19 cellular contexts compared by ENCODE assay signal in genomic region chr22:40472579-40472978, GRCh38.
"Had no signal": no experiment of that assay in that cellular context is flagged by ENCODE, and none has a peak within 500 bp of the region (broad histone marks: within the 10 kb centered on the region; RNA-seq: fewer than 3 reads in every experiment).

No MANE protein-coding gene starts in this region.

- H3K36me3 Mint-ChIP-seq: natural killer cell treated with Interleukin-12 subunit alpha and Interleukin-12 subunit beta and Interleukin-15 and Interleukin-18, amount 100 ng/mL, for 72 hours; type B pancreatic cell had no signal

- H3K9me3 ChIP-seq: psoas muscle, sigmoid colon, suprapubic skin, thyroid gland had no signal

- H3K4me2 ChIP-seq: hepatocyte had no signal

- H3K36me3 ChIP-seq: sigmoid colon, suprapubic skin, thyroid gland had no signal

- H3K27ac Mint-ChIP-seq: endodermal cell; natural killer cell treated with Interleukin-12 subunit alpha and Interleukin-12 subunit beta and Interleukin-15 and Interleukin-18, amount 100 ng/mL, for 72 hours; type B pancreatic cell had no signal

- H3K27me3 ChIP-seq: hepatocyte, sigmoid colon, suprapubic skin, thyroid gland had no signal

- H3K9ac ChIP-seq: parathyroid adenoma had no signal

- H3K27me3 Mint-ChIP-seq: natural killer cell treated with Interleukin-12 subunit alpha and Interleukin-12 subunit beta and Interleukin-15 and Interleukin-18, amount 100 ng/mL, for 72 hours; type B pancreatic cell had no signal

- H3K9me3 Mint-ChIP-seq: endodermal cell; natural killer cell treated with Interleukin-12 subunit alpha and Interleukin-12 subunit beta and Interleukin-15 and Interleukin-18, amount 100 ng/mL, for 72 hours; type B pancreatic cell had no signal

- ATAC-seq: natural killer cell treated with Interleukin-12 subunit alpha and Interleukin-12 subunit beta and Interleukin-15 and Interleukin-18, amount 100 ng/mL, for 72 hours; psoas muscle; stimulated activated naive CD8-positive, alpha-beta T cell treated with anti-CD3 and anti-CD28 coated beads, Interleukin-15, Interleukin-2, amounts not matched to agents 100 U/mL and 50 U/mL, for 24 hours had no signal

- DNase-seq: effector CD4-positive, alpha-beta T cell; endodermal cell; erythroblast; foreskin melanocyte; head of caudate nucleus; occipital lobe; psoas muscle; retina; sigmoid colon; stimulated activated CD4-positive, alpha-beta T cell treated with anti-CD3 and anti-CD28 coated beads, Interleukin-12 subunit alpha, Interleukin-12 subunit beta, amount 100 ng/mL, for 4 hours; stimulated activated naive CD8-positive, alpha-beta T cell treated with anti-CD3 and anti-CD28 coated beads, Interleukin-15, Interleukin-2, amounts not matched to agents 100 U/mL and 50 U/mL, for 24 hours; thyroid gland had no signal

- H3K27ac ChIP-seq: coronary artery, hepatocyte, parathyroid adenoma, psoas muscle, sigmoid colon, skin epidermis, suprapubic skin, thyroid gland had no signal

- H2AFZ ChIP-seq: hepatocyte, parathyroid adenoma had no signal

- H3K4me3 ChIP-seq: coronary artery, hepatocyte, psoas muscle, sigmoid colon, skin epidermis, suprapubic skin, thyroid gland had no signal

- H3K4me3 Mint-ChIP-seq: endodermal cell; natural killer cell treated with Interleukin-12 subunit alpha and Interleukin-12 subunit beta and Interleukin-15 and Interleukin-18, amount 100 ng/mL, for 72 hours; type B pancreatic cell had no signal
